24 cellular contexts compared by ENCODE assay signal in genomic region chr22:20615533-20616450, GRCh38.
"Had no signal": no experiment of that assay in that cellular context is flagged by ENCODE, and none has a peak within 500 bp of the region (broad histone marks: within the 10 kb centered on the region; RNA-seq: fewer than 3 reads in every experiment).

No MANE protein-coding gene starts in this region.

- H3K36me3 Mint-ChIP-seq: naive thymus-derived CD8-positive, alpha-beta T cell; stimulated activated effector memory CD8-positive, alpha-beta T cell treated with anti-CD3 and anti-CD28 coated beads, Interleukin-12 subunit alpha, Interleukin-12 subunit beta, amount 100 ng/mL, for 72 hours; type B pancreatic cell had no signal

- H3K4me1 ChIP-seq: gastrocnemius medialis, lower lobe of right lung, pancreas, right atrium auricular region, stomach had no signal

- H3K27ac ChIP-seq: dorsolateral prefrontal cortex, epithelial cell of prostate, gastrocnemius medialis, lower lobe of right lung, pancreas, right atrium auricular region, stomach, thyroid gland had no signal

- H3K4me3 Mint-ChIP-seq: naive thymus-derived CD8-positive, alpha-beta T cell; nephron progenitor cell; stimulated activated effector memory CD8-positive, alpha-beta T cell treated with anti-CD3 and anti-CD28 coated beads, Interleukin-12 subunit alpha, Interleukin-12 subunit beta, amount 100 ng/mL, for 72 hours; type B pancreatic cell had no signal

- H3K27me3 ChIP-seq: dorsolateral prefrontal cortex, gastrocnemius medialis, pancreas, right atrium auricular region, stomach, thyroid gland had no signal

- ATAC-seq: gastrocnemius medialis; left ventricle myocardium superior; lower lobe of right lung; naive thymus-derived CD8-positive, alpha-beta T cell; pancreas; sciatic nerve; stimulated activated effector memory CD8-positive, alpha-beta T cell treated with anti-CD3 and anti-CD28 coated beads, Interleukin-12 subunit alpha, Interleukin-12 subunit beta, amount 100 ng/mL, for 72 hours had no signal

- H3K4me3 ChIP-seq: gastrocnemius medialis, lower lobe of right lung, pancreas, right atrium auricular region, smooth muscle cell, stomach, thyroid gland had no signal

- H3K27ac Mint-ChIP-seq: nephron progenitor cell; stimulated activated effector memory CD8-positive, alpha-beta T cell treated with anti-CD3 and anti-CD28 coated beads, Interleukin-12 subunit alpha, Interleukin-12 subunit beta, amount 100 ng/mL, for 72 hours; type B pancreatic cell had no signal

- FAIRE-seq: colon, pancreas had no signal

- H3K4me2 ChIP-seq: smooth muscle cell had no signal

- DNase-seq: dorsolateral prefrontal cortex; effector CD4-positive, alpha-beta T cell; foreskin fibroblast; gastrocnemius medialis; head of caudate nucleus; left ventricle myocardium superior; lower lobe of right lung; naive thymus-derived CD8-positive, alpha-beta T cell; nephron progenitor cell; nucleus accumbens; pancreas; stimulated activated CD4-positive, alpha-beta T cell treated with anti-CD3 and anti-CD28 coated beads, Interleukin-12 subunit alpha, Interleukin-12 subunit beta, amount 100 ng/mL, for 4 hours; stimulated activated CD4-positive, alpha-beta T cell treated with anti-CD3 and anti-CD28 coated beads, Interleukin-1b, Interleukin-23, amount 100 ng/mL, for 48 hours; stimulated activated CD4-positive, alpha-beta T cell treated with anti-CD3 and anti-CD28 coated beads, Interleukin-4, amount 100 ng/mL, for 24 hours; stimulated activated naive CD4-positive, alpha-beta T cell treated with Interleukin-2 at 50 U/mL for 16 hours; stomach; thyroid gland had no signal

- H3K9me3 Mint-ChIP-seq: naive thymus-derived CD8-positive, alpha-beta T cell; nephron progenitor cell; stimulated activated effector memory CD8-positive, alpha-beta T cell treated with anti-CD3 and anti-CD28 coated beads, Interleukin-12 subunit alpha, Interleukin-12 subunit beta, amount 100 ng/mL, for 72 hours; type B pancreatic cell had no signal

- H3K36me3 ChIP-seq: gastrocnemius medialis, lower lobe of right lung, pancreas, right atrium auricular region, stomach, thyroid gland had no signal

- H3K9me3 ChIP-seq: gastrocnemius medialis, lower lobe of right lung, pancreas, right atrium auricular region, stomach, thyroid gland had no signal

- H3K27me3 Mint-ChIP-seq: naive thymus-derived CD8-positive, alpha-beta T cell; type B pancreatic cell had no signal
